Comparison of ENCODE assay signal across 13 cellular contexts in genomic region chr14:67999693-68000384, GRCh38.
A peak's percentile ranks its signal among the peaks of the same experiment; 100 is the strongest.
DNase-seq lines count a peak whose midpoint lies in the region; TF ChIP-seq lines count a peak whose summit lies in the region.
"Had no signal": no experiment of that assay in that cellular context is flagged by ENCODE, and none has a peak within 500 bp of the region (broad histone marks: within the 10 kb centered on the region; RNA-seq: fewer than 3 reads in every experiment).

No MANE protein-coding gene starts in this region.

- no peaks in the 10 kb centered on the region for H3K4me1 Mint-ChIP-seq in activated T-cell treated with anti-CD3 and anti-CD28 coated beads, Interleukin-2, amount 50 U/mL, for 24 hours (ENCODE audit: low read depth)

- no peaks in the 10 kb centered on the region for H4K20me1 ChIP-seq in fibroblast of lung (ENCODE audit: control insufficient read depth, extremely low read depth, insufficient read depth, low read length)

- peak overlapping the region; percentile 92 for H3K27ac ChIP-seq in SJSA1
- peak overlapping the region; percentile 67 for H3K27ac ChIP-seq in fibroblast of lung (ENCODE audit: insufficient read depth, low read length)
- peak overlapping the region; percentile 15 for H3K27ac ChIP-seq in rectal smooth muscle tissue (ENCODE audit: low read depth, low read length)
- H3K27ac ChIP-seq: VCaP had no signal

- peaks cover 3% of the 10 kb centered on the region for H3K9me3 Mint-ChIP-seq in activated T-cell treated with anti-CD3 and anti-CD28 coated beads, Interleukin-2, amount 50 U/mL, for 24 hours

- H3K4me1 ChIP-seq in SJSA1 (replicated peaks) (peaks cover 26% of the 10 kb centered on the region), fibroblast of lung (ENCODE audit: control insufficient read depth, extremely low read depth, insufficient read depth, low read length) (peaks cover 8% of the 10 kb centered on the region), rectal smooth muscle tissue (ENCODE audit: control insufficient read depth, insufficient read depth, low read length) (peaks cover 8% of the 10 kb centered on the region)

- H3K36me3 ChIP-seq in SJSA1 (no peaks in the 10 kb centered on the region), fibroblast of lung (ENCODE audit: control insufficient read depth, insufficient read depth, low read length) (no peaks in the 10 kb centered on the region), rectal smooth muscle tissue (ENCODE audit: control insufficient read depth, insufficient read depth, low read length) (no peaks in the 10 kb centered on the region)
- H3K36me3 ChIP-seq: ovary had no signal

- H3K4me3 Mint-ChIP-seq in activated T-cell treated with anti-CD3 and anti-CD28 coated beads, Interleukin-2, amount 50 U/mL, for 24 hours = no peak overlapping the region
- H3K4me3 Mint-ChIP-seq: dendritic cell treated with granulocyte-macrophage colony-stimulating factor and Interleukin-4, amounts not matched to agents 40 ng/mL and 50 ng/mL, for 4 days had no signal

- no peak for TF ChIP-seq CTCF in fibroblast of lung (conservative IDR thresholded peaks at IDR 0.05 in 1 of 2, IDR thresholded peaks at IDR 0.05 in 1 of 2; ENCODE audit: low read depth in 1 of 2, low read length in 2 of 2)

- peak overlapping the region; percentile 75 for H3K4me2 ChIP-seq in fibroblast of lung (ENCODE audit: extremely low read depth, insufficient read depth, low read length)

- DNase-seq in EH (ENCODE audit: low read depth) (peak; percentile 91), SJSA1 (ENCODE audit: low read depth in 1 of 2, low spot score in 2 of 2) (peak in 1 of 2 experiments; percentile 82), fibroblast of lung (ENCODE audit: low read depth in 2 of 2) (peak; percentile 84 to 96), T-helper 2 cell (no peak), superior temporal gyrus (ENCODE audit: extremely low spot score) (no peak)
- no peak for DNase-seq in stimulated activated CD4-positive, alpha-beta T cell treated with anti-CD3 and anti-CD28 coated beads, Interleukin-12 subunit alpha, Interleukin-12 subunit beta, amount 100 ng/mL, for 4 hours
- no peak for DNase-seq in activated T-cell treated with anti-CD3 and anti-CD28 coated beads, Interleukin-2, amount 50 U/mL, for 24 hours
- DNase-seq: GOT3, NCI-H146, ovary had no signal

- no peaks in the 10 kb centered on the region for H3K27me3 Mint-ChIP-seq in activated T-cell treated with anti-CD3 and anti-CD28 coated beads, Interleukin-2, amount 50 U/mL, for 24 hours
- H3K27me3 Mint-ChIP-seq: dendritic cell treated with granulocyte-macrophage colony-stimulating factor and Interleukin-4, amounts not matched to agents 40 ng/mL and 50 ng/mL, for 4 days had no signal

- H3K9me3 ChIP-seq in SJSA1 (replicated peaks) (no peaks in the 10 kb centered on the region), fibroblast of lung (ENCODE audit: control insufficient read depth, insufficient read depth, low read depth, low read length) (no peaks in the 10 kb centered on the region)
- H3K9me3 ChIP-seq: ovary had no signal

- no peak overlapping the region for H2AFZ ChIP-seq in fibroblast of lung (ENCODE audit: low read length)

- H3K27me3 ChIP-seq in SJSA1 (replicated peaks) = no peaks in the 10 kb centered on the region
- no peaks in the 10 kb centered on the region for H3K27me3 ChIP-seq in fibroblast of lung (ENCODE audit: control insufficient read depth, insufficient read depth, low read length)
- H3K27me3 ChIP-seq in rectal smooth muscle tissue (ENCODE audit: control insufficient read depth, insufficient read depth, low read length) = no peaks in the 10 kb centered on the region
- H3K27me3 ChIP-seq: ovary had no signal

- H3K79me2 ChIP-seq in fibroblast of lung (ENCODE audit: control insufficient read depth, insufficient read depth, low read length) = no peaks in the 10 kb centered on the region

- H3K9ac ChIP-seq in fibroblast of lung (ENCODE audit: insufficient read depth, low read length) (peak overlapping the region; percentile 18), rectal smooth muscle tissue (ENCODE audit: low read length) (no peak overlapping the region)

- H3K4me3 ChIP-seq in SJSA1 (no peak overlapping the region), fibroblast of lung (replicated peaks in 1 of 4; ENCODE audit: control extremely low read depth in 1 of 4, insufficient read depth in 1 of 4, low read depth in 3 of 4, low read length in 4 of 4) (peak overlapping the region in 3 of 4 experiments; percentile 12 to 45 (median 30)), rectal smooth muscle tissue (ENCODE audit: low read length) (no peak overlapping the region)
- H3K4me3 ChIP-seq: ovary had no signal

- H3K27ac Mint-ChIP-seq in activated T-cell treated with anti-CD3 and anti-CD28 coated beads, Interleukin-2, amount 50 U/mL, for 24 hours = no peak overlapping the region
- H3K27ac Mint-ChIP-seq: dendritic cell treated with granulocyte-macrophage colony-stimulating factor and Interleukin-4, amounts not matched to agents 40 ng/mL and 50 ng/mL, for 4 days had no signal

- H3K36me3 Mint-ChIP-seq in activated T-cell treated with anti-CD3 and anti-CD28 coated beads, Interleukin-2, amount 50 U/mL, for 24 hours (ENCODE audit: low read depth) = no peaks in the 10 kb centered on the region

Comparison
In these comparisons a context has a peak if more than half of its experiments do, and no peak if none do; other contexts are left out.
1. DNase-seq: peak in EH (single experiment) and fibroblast of lung (2 of 2); none in T-helper 2 cell (0 of 5), superior temporal gyrus (single experiment), stimulated activated CD4-positive, alpha-beta T cell treated with anti-CD3 and anti-CD28 coated beads, Interleukin-12 subunit alpha, Interleukin-12 subunit beta, amount 100 ng/mL, for 4 hours (single experiment) and activated T-cell treated with anti-CD3 and anti-CD28 coated beads, Interleukin-2, amount 50 U/mL, for 24 hours (single experiment).
2. H3K27ac ChIP-seq: peak in every context shown above with its lines; median percentile 92 in SJSA1; 67 in fibroblast of lung; 15 in rectal smooth muscle tissue.
3. H3K4me3 ChIP-seq: peak in fibroblast of lung (3 of 4); none in SJSA1 (single experiment) and rectal smooth muscle tissue (single experiment).